In genomic region chr5:58974601-58975000, GRCh38 we compare ENCODE assay signal across 30 cellular contexts.
"Had no signal": no experiment of that assay in that cellular context is flagged by ENCODE, and none has a peak within 500 bp of the region (broad histone marks: within the 10 kb centered on the region; RNA-seq: fewer than 3 reads in every experiment).

No MANE protein-coding gene starts in this region.

- DNase-seq: activated CD4-positive, alpha-beta memory T cell treated with anti-CD3 and anti-CD28 coated beads, Interleukin-2, amount 10 ng/mL, durations not matched to agents 7 days and 5 days; activated CD4-positive, alpha-beta T cell treated with anti-CD3 and anti-CD28 coated beads, Interleukin-2, amount 10 ng/mL, durations not matched to agents 7 days and 5 days; activated CD8-positive, alpha-beta memory T cell treated with anti-CD3 and anti-CD28 coated beads, Interleukin-2, amount 10 ng/mL, durations not matched to agents 7 days and 5 days; activated gamma-delta T cell treated with Interleukin-2 at 50 U/mL for 16 hours; effector memory CD8-positive, alpha-beta T cell; head of caudate nucleus; hippocampal formation; left colon; naive B cell; occipital lobe; stimulated activated CD4-positive, alpha-beta T cell treated with anti-CD3 and anti-CD28 coated beads, Interleukin-1b, Interleukin-23, amount 100 ng/mL, for 48 hours; stimulated activated CD4-positive, alpha-beta T cell treated with anti-CD3 and anti-CD28 coated beads, Interleukin-4, amount 100 ng/mL, for 4 hours; stimulated activated CD8-positive, alpha-beta memory T cell treated with anti-CD3 and anti-CD28 coated beads, Interleukin-4, amount 100 ng/mL, for 48 hours; stimulated activated naive B cell treated with anti-CD40 and anti-IgM and Interleukin-4, amounts not matched to agents 10 μg/mL and 1 μg/mL and 100 μg/mL, for 72 hours; stomach; T-helper 9 cell; tibial artery; upper lobe of right lung; WERI-Rb-1 had no signal

- H3K4me1 ChIP-seq: ascending aorta, neural progenitor cell, parathyroid adenoma, upper lobe of right lung had no signal

- H3K36me3 ChIP-seq: neural progenitor cell, WERI-Rb-1 had no signal

- H3K4me3 Mint-ChIP-seq: activated CD4-positive, alpha-beta memory T cell treated with anti-CD3 and anti-CD28 coated beads, Interleukin-2, amount 10 ng/mL, durations not matched to agents 7 days and 5 days; activated CD4-positive, alpha-beta T cell treated with anti-CD3 and anti-CD28 coated beads, Interleukin-2, amount 10 ng/mL, durations not matched to agents 7 days and 5 days; activated CD8-positive, alpha-beta memory T cell treated with anti-CD3 and anti-CD28 coated beads, Interleukin-2, amount 10 ng/mL, durations not matched to agents 7 days and 5 days; activated naive CD4-positive, alpha-beta T cell treated with anti-CD3 and anti-CD28 coated beads, Interleukin-2, amount 50 U/mL, for 24 hours; brain; effector memory CD8-positive, alpha-beta T cell; mesothelial cell of epicardium; naive B cell; neural progenitor cell; stimulated activated naive B cell treated with anti-CD40 and anti-IgM and Interleukin-4, amounts not matched to agents 10 μg/mL and 1 μg/mL and 100 μg/mL, for 72 hours had no signal

- H3K27me3 ChIP-seq: ascending aorta, cardiac muscle cell, neural progenitor cell, right atrium auricular region, stomach, tibial artery, upper lobe of right lung had no signal

- H3K79me2 ChIP-seq: parathyroid adenoma had no signal

- H3K4me1 Mint-ChIP-seq: activated CD4-positive, alpha-beta T cell treated with anti-CD3 and anti-CD28 coated beads, Interleukin-2, amount 10 ng/mL, durations not matched to agents 7 days and 5 days; activated CD8-positive, alpha-beta memory T cell treated with anti-CD3 and anti-CD28 coated beads, Interleukin-2, amount 10 ng/mL, durations not matched to agents 7 days and 5 days; activated naive CD4-positive, alpha-beta T cell treated with anti-CD3 and anti-CD28 coated beads, Interleukin-2, amount 50 U/mL, for 24 hours; mesothelial cell of epicardium; naive B cell; neural progenitor cell had no signal

- H3K27me3 Mint-ChIP-seq: activated CD4-positive, alpha-beta memory T cell treated with anti-CD3 and anti-CD28 coated beads, Interleukin-2, amount 10 ng/mL, durations not matched to agents 7 days and 5 days; activated CD4-positive, alpha-beta T cell treated with anti-CD3 and anti-CD28 coated beads, Interleukin-2, amount 10 ng/mL, durations not matched to agents 7 days and 5 days; activated CD8-positive, alpha-beta memory T cell treated with anti-CD3 and anti-CD28 coated beads, Interleukin-2, amount 10 ng/mL, durations not matched to agents 7 days and 5 days; activated naive CD4-positive, alpha-beta T cell treated with anti-CD3 and anti-CD28 coated beads, Interleukin-2, amount 50 U/mL, for 24 hours; brain; effector memory CD8-positive, alpha-beta T cell; naive B cell; stimulated activated naive B cell treated with anti-CD40 and anti-IgM and Interleukin-4, amounts not matched to agents 10 μg/mL and 1 μg/mL and 100 μg/mL, for 72 hours had no signal

- ATAC-seq: activated CD4-positive, CD25-positive, alpha-beta regulatory T cell treated with anti-CD3 and anti-CD28 coated beads, Interleukin-2, amount 50 U/mL, for 24 hours; activated CD8-positive, alpha-beta memory T cell treated with anti-CD3 and anti-CD28 coated beads, Interleukin-2, amount 10 ng/mL, durations not matched to agents 7 days and 5 days; effector memory CD8-positive, alpha-beta T cell; left colon; stimulated activated naive B cell treated with anti-CD40 and anti-IgM and Interleukin-4, amounts not matched to agents 10 μg/mL and 1 μg/mL and 100 μg/mL, for 72 hours; upper lobe of right lung had no signal

- H3K4me2 ChIP-seq: neural progenitor cell, smooth muscle cell had no signal

- H2AFZ ChIP-seq: neural progenitor cell, parathyroid adenoma had no signal

- H3K27ac ChIP-seq: ascending aorta, cardiac muscle cell, coronary artery, neural progenitor cell, parathyroid adenoma, right atrium auricular region, stomach, tibial artery, upper lobe of right lung, WERI-Rb-1 had no signal

- H3K4me3 ChIP-seq: ascending aorta, cardiac muscle cell, coronary artery, neural progenitor cell, right atrium auricular region, smooth muscle cell, stomach, tibial artery, upper lobe of right lung had no signal

- H3K9me3 Mint-ChIP-seq: activated CD4-positive, alpha-beta memory T cell treated with anti-CD3 and anti-CD28 coated beads, Interleukin-2, amount 10 ng/mL, durations not matched to agents 7 days and 5 days; activated CD4-positive, alpha-beta T cell treated with anti-CD3 and anti-CD28 coated beads, Interleukin-2, amount 10 ng/mL, durations not matched to agents 7 days and 5 days; activated naive CD4-positive, alpha-beta T cell treated with anti-CD3 and anti-CD28 coated beads, Interleukin-2, amount 50 U/mL, for 24 hours; brain; effector memory CD8-positive, alpha-beta T cell; mesothelial cell of epicardium; naive B cell; neural progenitor cell; stimulated activated naive B cell treated with anti-CD40 and anti-IgM and Interleukin-4, amounts not matched to agents 10 μg/mL and 1 μg/mL and 100 μg/mL, for 72 hours had no signal

- H3K9ac ChIP-seq: neural progenitor cell, parathyroid adenoma had no signal

- H3K9me3 ChIP-seq: ascending aorta, right atrium auricular region, stomach, tibial artery, upper lobe of right lung had no signal

- H3K27ac Mint-ChIP-seq: activated CD4-positive, alpha-beta memory T cell treated with anti-CD3 and anti-CD28 coated beads, Interleukin-2, amount 10 ng/mL, durations not matched to agents 7 days and 5 days; activated CD4-positive, alpha-beta T cell treated with anti-CD3 and anti-CD28 coated beads, Interleukin-2, amount 10 ng/mL, durations not matched to agents 7 days and 5 days; activated CD8-positive, alpha-beta memory T cell treated with anti-CD3 and anti-CD28 coated beads, Interleukin-2, amount 10 ng/mL, durations not matched to agents 7 days and 5 days; activated naive CD4-positive, alpha-beta T cell treated with anti-CD3 and anti-CD28 coated beads, Interleukin-2, amount 50 U/mL, for 24 hours; brain; mesothelial cell of epicardium; neural progenitor cell; stimulated activated naive B cell treated with anti-CD40 and anti-IgM and Interleukin-4, amounts not matched to agents 10 μg/mL and 1 μg/mL and 100 μg/mL, for 72 hours had no signal
